8 cellular contexts compared by ENCODE assay signal in the genomic region with DNA sequence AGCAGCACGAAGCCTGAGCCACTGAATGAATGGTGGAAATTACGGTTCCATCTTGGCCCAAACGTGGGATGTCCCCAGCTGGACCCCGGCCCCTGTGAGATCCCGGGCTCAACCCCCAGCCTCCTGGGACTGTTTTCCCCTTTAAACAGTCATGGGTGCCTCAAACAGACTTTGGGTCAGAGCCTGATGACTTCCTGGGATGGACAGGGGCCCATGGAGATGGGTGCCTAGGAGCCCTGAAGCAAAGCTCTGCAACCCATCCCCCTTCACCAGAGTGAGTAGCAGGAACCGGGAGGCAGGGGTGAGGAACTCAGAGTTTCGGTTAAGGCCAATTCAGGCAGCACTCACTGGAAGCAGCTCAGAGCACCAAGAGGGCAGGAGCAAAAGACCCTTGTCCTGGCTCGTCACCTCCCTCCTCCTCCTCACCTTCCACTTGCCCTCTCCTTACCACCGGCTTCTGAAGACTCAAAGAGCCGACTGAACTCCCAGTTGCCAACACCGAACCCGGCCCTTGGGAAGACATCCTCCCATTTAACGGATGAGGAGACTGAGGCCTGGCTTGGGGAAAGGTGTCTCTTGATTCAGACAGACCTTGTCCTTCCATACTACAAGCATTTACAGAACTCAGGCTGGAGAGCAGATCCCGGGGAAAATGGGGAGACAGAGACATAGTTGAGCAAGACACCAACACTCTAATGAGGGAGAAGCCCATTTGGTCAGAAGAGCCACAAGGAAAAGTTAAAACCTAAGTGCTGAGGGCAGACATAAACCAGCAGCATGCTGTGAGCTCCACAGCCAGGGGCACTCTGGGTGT. TPM values are rescaled to one million over a fixed set of nuclear protein-coding genes. Genes with fewer than 3 reads are reported as not detected.
A peak's percentile ranks its signal among the peaks of the same experiment; 100 is the strongest.
DNase-seq lines count a peak whose midpoint lies in the region; ATAC-seq and TF ChIP-seq lines count a peak whose summit lies in the region.

No MANE protein-coding gene starts in this region.

- peak overlapping the region; percentile 97 for H3K4me3 ChIP-seq in RWPE2 (ENCODE audit: severe bottlenecking)
- peak overlapping the region; percentile 71 to 89 (median 80) for H3K4me3 ChIP-seq in esophagus muscularis mucosa
- H3K4me3 ChIP-seq in psoas muscle = peak overlapping the region; percentile 62

- BruUV-seq in Calu3 (replicated peaks; lab: Mats Ljungman, UMichigan) = no TSS peak

- H3K36me3 ChIP-seq in RWPE2 (ENCODE audit: low read depth) = peaks cover 35% of the 10 kb centered on the region
- H3K36me3 ChIP-seq in esophagus muscularis mucosa = no peaks in the 10 kb centered on the region
- no peaks in the 10 kb centered on the region for H3K36me3 ChIP-seq in psoas muscle (ENCODE audit: insufficient read depth in 1 of 2, low read depth in 1 of 2)

- H3K4me3 Mint-ChIP-seq in Calu3 (ENCODE audit: low read depth, unreplicated experiment) = peak overlapping the region; percentile 16

- no peaks in the 10 kb centered on the region for H3K9me3 Mint-ChIP-seq in Calu3 (ENCODE audit: low read depth, unreplicated experiment)

- intact Hi-C loops in Calu3 (cut with micrococcal nuclease; ENCODE audit: unreplicated experiment) (no loop called here), esophagus muscularis mucosa (cut with DNase I) (loop anchor here (5.0 to 10.0 kb wide), 4 partner anchors 49 to 256 kb away; partner anchors contain the start of genes DSN1, NDRG3 and RAB5IF), psoas muscle (cut with DNase I) (no loop called here)

- WGBS in esophagus muscularis mucosa = 64% methylated on average over 13 of the region's 14 CpGs
- 66 to 80% (median 70%) methylated on average over 14 of the region's 14 CpGs for WGBS in psoas muscle, 3 donors

- ATAC-seq in RWPE2 (ENCODE audit: low read depth) (no peak), psoas muscle (no peak)

- peaks cover 16% of the 10 kb centered on the region for H3K27me3 Mint-ChIP-seq in Calu3 (ENCODE audit: unreplicated experiment)

- no peak for TF ChIP-seq POLR2A in esophagus muscularis mucosa (IDR thresholded peaks at IDR 0.05; ENCODE audit: low read depth)

- H3K9me3 ChIP-seq in RWPE2 (ENCODE audit: severe bottlenecking) (no peaks in the 10 kb centered on the region), esophagus muscularis mucosa (no peaks in the 10 kb centered on the region), psoas muscle (no peaks in the 10 kb centered on the region)

- H3K27me3 ChIP-seq in RWPE2 (ENCODE audit: insufficient read depth, poor library complexity, severe bottlenecking) (no peaks in the 10 kb centered on the region), esophagus muscularis mucosa (no peaks in the 10 kb centered on the region), psoas muscle (ENCODE audit: insufficient read depth in 3 of 3, low read length in 2 of 3) (peaks cover 0 to 24% (median 1%) of the 10 kb centered on the region in 3 donors)

- H3K27ac Mint-ChIP-seq in Calu3 (ENCODE audit: unreplicated experiment) = no peak overlapping the region

- DNase-seq in Calu3 = no peak
- no peak for DNase-seq in RWPE2 (ENCODE audit: low spot score)
- DNase-seq in esophagus muscularis mucosa (ENCODE audit: extremely low spot score) = no peak
- no peak for DNase-seq in psoas muscle
- no peak for DNase-seq in KG1 (lab: John Stamatoyannopoulos, UW)
- DNase-seq in AG08396 (ENCODE audit: low spot score) = no peak
- DNase-seq in NCI-H510A (lab: John Stamatoyannopoulos, UW) = no peak
- no peak for DNase-seq in iPS-NIHi7 (ENCODE audit: extremely low spot score)

- H3K27ac ChIP-seq in RWPE2 (ENCODE audit: poor library complexity, severe bottlenecking) = peak overlapping the region; percentile 92
- peak overlapping the region; percentile 94 to 96 (median 94) for H3K27ac ChIP-seq in esophagus muscularis mucosa (replicated peaks in 1 of 4)
- peak overlapping the region; percentile 48 for H3K27ac ChIP-seq in psoas muscle

- H3K4me1 ChIP-seq in RWPE2 (ENCODE audit: insufficient read depth, poor library complexity, severe bottlenecking) = peaks cover 56% of the 10 kb centered on the region
- peaks cover 61 to 79% (median 75%) of the 10 kb centered on the region in 4 donors for H3K4me1 ChIP-seq in esophagus muscularis mucosa
- peaks cover 23% of the 10 kb centered on the region for H3K4me1 ChIP-seq in psoas muscle

- no peak for TF ChIP-seq EP300 in esophagus muscularis mucosa (IDR thresholded peaks at IDR 0.05)

- H3K4me1 Mint-ChIP-seq in Calu3 (ENCODE audit: low read depth, unreplicated experiment) = peaks cover 35% of the 10 kb centered on the region

- H3K36me3 Mint-ChIP-seq in Calu3 (ENCODE audit: insufficient read depth, unreplicated experiment) = peaks cover 16% of the 10 kb centered on the region

- TF ChIP-seq CTCF in Calu3 (IDR thresholded peaks at IDR 0.05; ENCODE audit: unreplicated experiment) (no peak), RWPE2 (IDR thresholded peaks at IDR 0.05; ENCODE audit: poor library complexity, severe bottlenecking) (no peak), esophagus muscularis mucosa (IDR thresholded peaks at IDR 0.05) (no peak), psoas muscle (IDR thresholded peaks at IDR 0.05) (no peak)

- CTCF ChIA-PET in Calu3 (lab: Charles Lee) = interaction anchor here (1.3 to 2.3 kb wide), 2 partner anchors 25 to 52 kb away, joined by 4 to 5 read pairs; no protein-coding TSS in a partner anchor

RNA-seq across cellular contexts. Expression of gene TLDC2, which starts 14.9 kb away (rescaled TPM):
- total RNA-seq in Calu3 (2022) = 1.1 and 1.9 TPM in 2 replicates
- under 1 TPM in 3 of 4 donors, not detected in 1; 0.34 to 0.66 (median 0.42) TPM for total RNA-seq in esophagus muscularis mucosa
- total RNA-seq in psoas muscle = under 1 TPM in 1 of 4 donors, not detected in 3; 0.15 TPM
- under 1 TPM in 2 of 3 donors, not detected in 1; 0.04 to 0.05 TPM for polyA plus RNA-seq in psoas muscle
